In the genomic region with DNA sequence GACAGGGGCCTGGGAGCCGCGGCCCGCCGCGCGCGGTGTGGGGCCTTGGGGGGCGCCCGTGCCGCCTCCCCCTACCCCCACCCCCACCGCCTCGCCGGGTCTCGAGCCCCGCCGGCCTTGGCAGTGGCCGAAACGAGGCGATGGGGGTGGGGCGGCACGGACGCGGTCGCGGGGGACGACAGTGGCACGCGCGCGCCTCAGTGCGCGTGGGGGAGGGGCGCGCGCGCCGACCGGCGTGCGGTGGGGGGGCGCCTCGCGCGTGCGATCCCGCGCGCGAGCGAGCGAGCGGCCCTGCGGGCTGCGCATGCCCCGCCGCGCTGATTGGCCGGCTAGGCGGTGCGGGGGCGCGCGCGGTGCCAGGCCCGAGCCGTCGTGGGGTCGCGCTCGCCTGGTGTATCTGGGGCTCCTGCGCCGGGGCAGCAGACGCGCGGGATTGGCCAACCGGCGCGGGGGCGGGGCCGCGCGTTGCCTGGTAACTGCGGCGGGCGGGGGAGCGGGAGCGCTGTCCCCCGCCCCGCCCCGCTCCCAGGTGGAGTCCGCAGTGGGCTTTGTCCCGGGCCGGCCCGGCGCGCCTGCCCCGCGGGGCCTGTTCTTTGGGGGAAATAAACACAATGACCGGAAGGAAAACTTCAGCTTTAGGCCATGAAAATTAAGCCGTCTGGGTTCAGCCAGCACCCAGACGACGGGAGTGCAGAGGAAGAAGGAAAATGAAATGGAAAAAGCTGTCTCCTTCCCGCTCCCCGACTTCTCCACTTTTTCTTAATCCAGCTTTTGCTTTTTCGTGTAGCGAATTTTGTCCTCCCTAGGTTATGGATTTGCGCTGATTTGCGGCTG, we compare ENCODE assay signal across 8 cellular contexts.
DNase-seq lines count a peak whose midpoint lies in the region; ATAC-seq and TF ChIP-seq lines count a peak whose summit lies in the region.

No MANE protein-coding gene starts in this region.

- peak; percentile 63 for TF ChIP-seq POLR2A in GM18951 (IDR thresholded peaks at IDR 0.05; ENCODE audit: extremely low read depth, insufficient read depth, insufficient read length)

- ATAC-seq in HG03159 (IDR thresholded peaks at IDR 0.05; ENCODE audit: unreplicated experiment), result peak; percentile 50
- ATAC-seq in activated CD4-positive, CD25-positive, alpha-beta regulatory T cell treated with anti-CD3 and anti-CD28 coated beads, Interleukin-2, amount 50 U/mL, for 24 hours, result peak; percentile 69 to 73

- in situ Hi-C loops in GM18951 (cut with MboI; ENCODE audit: low sequenced_read_pairs, unreplicated experiment), result no loop called here

- DNase-seq in AG08395 (ENCODE audit: low spot score) (peak; percentile 97), NCI-H2227 treated with DMSO at 0.1 percent for 48 hours (lab: John Stamatoyannopoulos, UW) (peak; percentile 94), islet precursor cell (peak; percentile 97)
- peak; percentile 81 for DNase-seq in central memory CD4-positive, alpha-beta T cell
- peak; percentile 74 to 83 for DNase-seq in stimulated activated CD4-positive, alpha-beta T cell treated with anti-CD3 and anti-CD28 coated beads, Interleukin-12 subunit alpha, Interleukin-12 subunit beta, amount 100 ng/mL, for 24 hours (ENCODE audit: low read depth in 2 of 2)

Comparison
In these comparisons a context has a peak if more than half of its experiments do, and no peak if none do; other contexts are left out.
1. Peak in every context shown above with its lines: DNase-seq and ATAC-seq.